ENCODE assay signal across 1 cellular context in the genomic region with DNA sequence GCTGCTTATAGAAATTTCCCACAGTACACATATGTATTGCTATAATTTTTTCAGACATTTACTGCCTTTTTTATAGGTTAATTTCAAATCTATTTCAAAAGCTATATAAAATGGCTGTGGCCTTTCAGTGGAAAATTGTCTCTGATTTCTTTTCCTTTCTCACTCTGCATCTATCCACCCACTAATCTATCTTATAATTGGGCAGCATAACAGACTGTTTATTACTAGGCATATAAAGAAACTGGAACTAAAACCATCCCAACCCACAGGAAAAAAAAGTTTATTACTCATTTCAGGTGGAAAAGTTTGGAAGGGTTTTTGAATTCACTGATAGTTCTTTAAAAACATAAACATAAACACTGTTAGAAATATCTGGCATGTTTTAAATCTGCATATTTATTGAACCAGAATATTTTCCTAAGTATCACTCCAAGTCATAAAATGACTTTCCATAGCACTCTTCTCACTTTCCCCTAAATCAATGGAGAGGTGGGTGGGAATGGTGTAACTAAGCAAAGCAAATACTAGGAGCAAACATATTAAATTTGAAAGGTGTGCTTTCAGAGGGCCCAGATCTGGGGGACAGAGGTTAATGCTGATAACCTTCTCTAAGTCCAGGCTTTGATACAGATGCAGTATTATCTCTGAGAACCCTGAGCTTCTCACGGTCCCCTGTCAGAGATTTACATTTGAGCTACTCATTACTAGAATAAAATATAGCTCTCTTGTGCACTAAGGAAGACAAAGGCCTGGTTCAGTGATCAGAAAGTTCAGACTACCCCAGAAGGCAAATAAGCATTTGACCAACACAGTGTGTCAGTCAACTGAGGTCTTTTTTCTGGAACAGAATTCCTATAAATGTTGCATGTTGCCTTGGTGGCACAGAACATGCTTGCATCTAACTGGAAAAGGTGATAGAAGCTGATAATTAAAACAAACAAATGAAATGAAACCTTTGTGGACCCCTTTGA.
TF ChIP-seq lines count a peak whose summit lies in the region.

No MANE protein-coding gene starts in this region.

TF ChIP-seq in GM23338, 12 proteins besides CTCF, POLR2A, EP300 and RAD21 (continued from another document):
- TF ChIP-seq, protein P1, sequence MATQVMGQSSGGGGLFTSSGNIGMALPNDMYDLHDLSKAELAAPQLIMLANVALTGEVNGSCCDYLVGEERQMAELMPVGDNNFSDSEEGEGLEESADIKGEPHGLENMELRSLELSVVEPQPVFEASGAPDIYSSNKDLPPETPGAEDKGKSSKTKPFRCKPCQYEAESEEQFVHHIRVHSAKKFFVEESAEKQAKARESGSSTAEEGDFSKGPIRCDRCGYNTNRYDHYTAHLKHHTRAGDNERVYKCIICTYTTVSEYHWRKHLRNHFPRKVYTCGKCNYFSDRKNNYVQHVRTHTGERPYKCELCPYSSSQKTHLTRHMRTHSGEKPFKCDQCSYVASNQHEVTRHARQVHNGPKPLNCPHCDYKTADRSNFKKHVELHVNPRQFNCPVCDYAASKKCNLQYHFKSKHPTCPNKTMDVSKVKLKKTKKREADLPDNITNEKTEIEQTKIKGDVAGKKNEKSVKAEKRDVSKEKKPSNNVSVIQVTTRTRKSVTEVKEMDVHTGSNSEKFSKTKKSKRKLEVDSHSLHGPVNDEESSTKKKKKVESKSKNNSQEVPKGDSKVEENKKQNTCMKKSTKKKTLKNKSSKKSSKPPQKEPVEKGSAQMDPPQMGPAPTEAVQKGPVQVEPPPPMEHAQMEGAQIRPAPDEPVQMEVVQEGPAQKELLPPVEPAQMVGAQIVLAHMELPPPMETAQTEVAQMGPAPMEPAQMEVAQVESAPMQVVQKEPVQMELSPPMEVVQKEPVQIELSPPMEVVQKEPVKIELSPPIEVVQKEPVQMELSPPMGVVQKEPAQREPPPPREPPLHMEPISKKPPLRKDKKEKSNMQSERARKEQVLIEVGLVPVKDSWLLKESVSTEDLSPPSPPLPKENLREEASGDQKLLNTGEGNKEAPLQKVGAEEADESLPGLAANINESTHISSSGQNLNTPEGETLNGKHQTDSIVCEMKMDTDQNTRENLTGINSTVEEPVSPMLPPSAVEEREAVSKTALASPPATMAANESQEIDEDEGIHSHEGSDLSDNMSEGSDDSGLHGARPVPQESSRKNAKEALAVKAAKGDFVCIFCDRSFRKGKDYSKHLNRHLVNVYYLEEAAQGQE (IDR thresholded peaks at IDR 0.05; ENCODE audit: unreplicated experiment) = no peak
